ENCODE assay signal across 12 cellular contexts in the genomic region with DNA sequence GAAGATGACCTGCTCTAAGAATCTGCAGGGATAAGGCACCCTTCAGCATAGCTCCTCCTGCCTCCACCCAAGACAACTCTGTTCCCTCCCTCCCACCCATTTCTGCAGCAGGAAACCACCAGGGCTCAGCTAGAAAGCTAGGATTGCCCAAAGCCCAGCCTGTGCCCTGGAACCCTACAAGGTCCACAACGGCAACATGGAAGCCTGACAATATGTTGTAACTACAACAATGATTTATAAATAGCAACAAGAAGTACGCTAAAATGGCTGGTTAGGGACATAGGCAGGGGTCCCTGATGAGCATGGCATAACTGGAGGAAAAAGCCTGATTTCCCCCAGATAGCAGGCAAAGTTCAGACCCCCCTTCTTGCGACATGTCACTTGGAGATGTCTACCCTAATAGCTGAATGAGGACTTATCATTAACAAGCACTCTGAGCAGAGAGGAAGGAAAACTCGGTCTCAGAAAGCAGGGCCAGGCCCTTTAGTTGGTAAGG. TPM values are rescaled to one million over a fixed set of nuclear protein-coding genes. Genes with fewer than 3 reads are reported as not detected.
A peak's percentile ranks its signal among the peaks of the same experiment; 100 is the strongest.
DNase-seq lines count a peak whose midpoint lies in the region; ATAC-seq, FAIRE-seq and TF ChIP-seq lines count a peak whose summit lies in the region.
"Had no signal": no experiment of that assay in that cellular context is flagged by ENCODE, and none has a peak within 500 bp of the region (broad histone marks: within the 10 kb centered on the region; RNA-seq: fewer than 3 reads in every experiment).

No MANE protein-coding gene starts in this region.

- POLR2A ChIA-PET in CD4-positive, alpha-beta T cell (lab: Charles Lee) = interaction anchor here (1.0 to 2.6 kb wide), 3 partner anchors 13 to 51 kb away, joined by 3 to 21 read pairs (median 4); no protein-coding TSS in a partner anchor
- POLR2A ChIA-PET in GM12878 (lab: Charles Lee) = interaction anchor here (0.7 to 4.9 kb wide), 13 partner anchors 14 to 180 kb away, joined by 3 to 47 read pairs (median 7); partner anchors contain the start of genes COG4, EXOSC6, FCSK and SF3B3

- H3K36me3 Mint-ChIP-seq in CD4-positive, alpha-beta T cell (ENCODE audit: low read depth) = peaks cover 5% of the 10 kb centered on the region
- peaks cover 18% of the 10 kb centered on the region for H3K36me3 Mint-ChIP-seq in nephron (ENCODE audit: low read depth)

- H3K79me2 ChIP-seq in GM12878 (ENCODE audit: control insufficient read depth, insufficient read depth, low read length) = peaks cover 85% of the 10 kb centered on the region
- H3K79me2 ChIP-seq in GM23248 (ENCODE audit: insufficient read depth) = peaks cover 88% of the 10 kb centered on the region

- FAIRE-seq in GM12878 (lab: Jason Lieb, UNC) = no peak
- FAIRE-seq: TTC549 had no signal

- peak overlapping the region; percentile 86 for H3K27ac Mint-ChIP-seq in CD4-positive, alpha-beta T cell
- peak overlapping the region; percentile 98 to 99 (median 99) for H3K27ac Mint-ChIP-seq in nephron

- BruUV-seq in GM12878 (replicated peaks; lab: Mats Ljungman, UMichigan) = no TSS peak

- H3K4me3 Mint-ChIP-seq in CD4-positive, alpha-beta T cell = peak overlapping the region; percentile 45
- H3K4me3 Mint-ChIP-seq in nephron = peak overlapping the region; percentile 37 to 81 (median 63)

- intact Hi-C loops in CD4-positive, alpha-beta T cell (cut with DNase I, micrococcal nuclease) = no loop called here
- intact Hi-C loops in GM12878 (cut with micrococcal nuclease; ENCODE audit: unreplicated experiment) = loop anchor here (1.0 to 10.0 kb wide), 2 partner anchors 91 to 868 kb away; partner anchors contain the start of genes COG4, NFAT5 and SF3B3
- intact Hi-C loops in aorta (cut with DNase I) = no loop called here

- CTCF ChIA-PET in CD4-positive, alpha-beta T cell (lab: Charles Lee) = no interaction called here
- CTCF ChIA-PET in GM12878 (lab: Yijun Ruan, JAX) = interaction anchor here (1.0 to 2.6 kb wide), 11 partner anchors 15 to 109 kb away, joined by 3 to 10 read pairs (median 6); no protein-coding TSS in a partner anchor

- no peak for TF ChIP-seq RAD21 in GM12878 (IDR thresholded peaks at IDR 0.05; ENCODE audit: insufficient read depth, low read depth, low read length)

- H3K9me3 ChIP-seq in CD4-positive, alpha-beta T cell (ENCODE audit: control insufficient read depth, low read length) = no peaks in the 10 kb centered on the region
- no peaks in the 10 kb centered on the region for H3K9me3 ChIP-seq in GM12878 (replicated peaks; ENCODE audit: control insufficient read depth, insufficient read depth, low read length)
- no peaks in the 10 kb centered on the region for H3K9me3 ChIP-seq in aorta (ENCODE audit: control insufficient read depth, low read length)
- H3K9me3 ChIP-seq in GM23248 (ENCODE audit: low read depth) = no peaks in the 10 kb centered on the region
- H3K9me3 ChIP-seq: mucosa of descending colon had no signal

- H3K9me2 ChIP-seq in GM23248 (ENCODE audit: insufficient read depth) = no peaks in the 10 kb centered on the region

- H3K27me3 Mint-ChIP-seq in CD4-positive, alpha-beta T cell = no peaks in the 10 kb centered on the region
- H3K27me3 Mint-ChIP-seq in nephron (ENCODE audit: low read depth) = no peaks in the 10 kb centered on the region

- H3K9ac ChIP-seq in GM12878 (ENCODE audit: control insufficient read depth, insufficient read depth, low read length) (peak overlapping the region; percentile 80), GM23248 (no peak overlapping the region; the same call in 1 of the 2 replicates)

- no peaks in the 10 kb centered on the region for H3K27me3 ChIP-seq in CD4-positive, alpha-beta T cell (ENCODE audit: control insufficient read depth, insufficient read depth, low read length)
- H3K27me3 ChIP-seq in GM12878 (replicated peaks in 1 of 2; ENCODE audit: control insufficient read depth in 2 of 2, insufficient read depth in 2 of 2, low read length in 1 of 2) = no peaks in the 10 kb centered on the region
- no peaks in the 10 kb centered on the region for H3K27me3 ChIP-seq in aorta (ENCODE audit: control insufficient read depth in 1 of 2, insufficient read depth in 2 of 2, low read length in 1 of 2)
- no peaks in the 10 kb centered on the region for H3K27me3 ChIP-seq in GM23248 (replicated peaks; ENCODE audit: insufficient read depth)

- TF ChIP-seq CTCF in CD4-positive, alpha-beta T cell (IDR thresholded peaks at IDR 0.05) = no peak
- TF ChIP-seq CTCF in GM12878 (IDR thresholded peaks at IDR 0.05 in 2 of 3, conservative IDR thresholded peaks at IDR 0.05 in 1 of 3; ENCODE audit: control insufficient read depth in 2 of 3, extremely low read depth in 1 of 3, insufficient read depth in 1 of 3, low read depth in 3 of 3, low read length in 3 of 3) (no peak), nephron (IDR thresholded peaks at IDR 0.05; ENCODE audit: unreplicated experiment in 3 of 3) (no peak)

- H3K4me2 ChIP-seq in GM12878 (ENCODE audit: control insufficient read depth, insufficient read depth) (peak overlapping the region; percentile 97), GM23248 (ENCODE audit: unreplicated experiment) (no peak overlapping the region)

- no peak overlapping the region for H3K27ac ChIP-seq in CD4-positive, alpha-beta T cell (ENCODE audit: low read depth, low read length)
- H3K27ac ChIP-seq in GM12878 (ENCODE audit: control insufficient read depth, insufficient read depth) = peak overlapping the region; percentile 88
- H3K27ac ChIP-seq in aorta (ENCODE audit: low read depth in 1 of 2, low read length in 2 of 2) = peak overlapping the region in 1 of 2 donors; percentile 68
- no peak overlapping the region for H3K27ac ChIP-seq in GM23248

- peak overlapping the region; percentile 70 for H3K4me3 ChIP-seq in GM12878
- H3K4me3 ChIP-seq in aorta (ENCODE audit: low read length in 2 of 2) = no peak overlapping the region
- no peak overlapping the region for H3K4me3 ChIP-seq in GM23248
- H3K4me3 ChIP-seq: mucosa of descending colon had no signal

- H3F3A ChIP-seq in GM23248 (ENCODE audit: insufficient read depth) = peaks cover 42% of the 10 kb centered on the region

- no peak for TF ChIP-seq EP300 in GM12878 (IDR thresholded peaks at IDR 0.05; ENCODE audit: borderline replicate concordance in 1 of 2, control insufficient read depth in 1 of 2, low read depth in 2 of 2, low read length in 2 of 2)

- no peak for ATAC-seq in CD4-positive, alpha-beta T cell (ENCODE audit: poor library complexity)
- ATAC-seq in GM12878 (no peak), aorta (ENCODE audit: low FRiP score) (no peak)
- ATAC-seq: mucosa of descending colon had no signal

- peaks cover 0 to 4% of the 10 kb centered on the region in 2 experiments; a peak in 1 of 4 replicates for H3K36me3 ChIP-seq in GM12878 (ENCODE audit: control insufficient read depth in 2 of 2, insufficient read depth in 2 of 2, low read length in 1 of 2)
- H3K36me3 ChIP-seq in aorta (ENCODE audit: control insufficient read depth in 1 of 2, insufficient read depth in 2 of 2, low read length in 1 of 2) = no peaks in the 10 kb centered on the region
- H3K36me3 ChIP-seq in GM23248 (ENCODE audit: low read depth) = no peaks in the 10 kb centered on the region

- RAD21 ChIA-PET in GM12878 (lab: Charles Lee; ENCODE audit: unreplicated experiment) = interaction anchor here (0.6 to 3.9 kb wide), 17 partner anchors 10 to 102 kb away, joined by 3 to 38 read pairs (median 7); partner anchors contain the start of genes COG4, FCSK and SF3B3

- no peaks in the 10 kb centered on the region for H4K20me1 ChIP-seq in GM12878 (ENCODE audit: control insufficient read depth, insufficient read depth)
- H4K20me1 ChIP-seq in GM23248 (ENCODE audit: insufficient read depth) = no peaks in the 10 kb centered on the region; the same call in 1 of the 2 replicates

- no peaks in the 10 kb centered on the region for H3K9me3 Mint-ChIP-seq in CD4-positive, alpha-beta T cell
- no peaks in the 10 kb centered on the region for H3K9me3 Mint-ChIP-seq in nephron

- no peak for TF ChIP-seq POLR2A in GM12878 (IDR thresholded peaks at IDR 0.05; ENCODE audit: low read depth, low read length)

- H2AFZ ChIP-seq in GM12878 (ENCODE audit: control insufficient read depth, low read depth, low read length) (no peak overlapping the region), GM23248 (no peak overlapping the region)

- 3% methylated on average over 4 of the region's 4 CpGs for WGBS in GM12878 (ENCODE audit: insufficient coverage, insufficient replicate concordance, low lambda C conversion rate, missing lambda C conversion rate)
- 27% methylated on average over 4 of the region's 4 CpGs for WGBS in aorta, 2 donors
- WGBS in GM23248 (ENCODE audit: low coverage in 1 of 2, low lambda C conversion rate in 2 of 2, missing lambda C conversion rate in 2 of 2), 2 experiments = 48 to 54% methylated on average over 4 of the region's 4 CpGs

- H3K4me1 ChIP-seq in GM12878 (ENCODE audit: control insufficient read depth, insufficient read depth, low read length) (peaks cover 68% of the 10 kb centered on the region), aorta (ENCODE audit: control insufficient read depth in 1 of 2, insufficient read depth in 2 of 2, low read length in 2 of 2) (peaks cover 2 to 6% of the 10 kb centered on the region in 2 donors), GM23248 (ENCODE audit: insufficient read depth) (peaks cover 51% of the 10 kb centered on the region)

- peaks cover 84% of the 10 kb centered on the region for H3K4me1 Mint-ChIP-seq in CD4-positive, alpha-beta T cell (ENCODE audit: low read depth)
- H3K4me1 Mint-ChIP-seq in nephron = peaks cover 79% of the 10 kb centered on the region

- in situ Hi-C loops in KBM-7 (cut with MboI; ENCODE audit: low pct_unique_long_range_greater_than_20kb, low sequenced_read_pairs) (no loop called here), GM12878 (cut with MboI) (no loop called here), GM23248 (cut with MboI) (no loop called here)

- no peak for DNase-seq in CD4-positive, alpha-beta T cell
- DNase-seq in KBM-7 (peak; percentile 29), GM12878 (ENCODE audit: low read depth, low spot score) (no peak), aorta (no peak), GM23248 (no peak), NCI-H2196 (lab: John Stamatoyannopoulos, UW; ENCODE audit: unreplicated experiment) (no peak), OCI-M2 (lab: John Stamatoyannopoulos, UW; ENCODE audit: unreplicated experiment) (no peak)
- DNase-seq: activated naive CD4-positive, alpha-beta T cell treated with anti-CD3 and anti-CD28 coated beads, Interleukin-2, amount 50 U/mL, for 16 hours; NCI-H2081 treated with DMSO at 0.1 percent for 48 hours had no signal

- SMC1A ChIA-PET in GM12878 (lab: Charles Lee; ENCODE audit: uncharacterized antibody, unreplicated experiment) = interaction anchor here (0.7 to 4.0 kb wide), 13 partner anchors 10 to 92 kb away, joined by 3 to 37 read pairs (median 9); partner anchors contain the start of genes COG4, FCSK and SF3B3

RNA-seq across cellular contexts. Expression of gene ST3GAL2, which starts 6.5 kb away (rescaled TPM):
- 10 to 100 TPM in 1 of 2 experiments, 1 to 10 TPM in 1; 9.8 to 11.1 TPM for total RNA-seq in CD4-positive, alpha-beta T cell
- total RNA-seq in GM12878 (2013; cell fraction: nucleolus; rRNA removed) = 143 and 167 TPM in 2 replicates
- 40.2 and 43.7 TPM in 2 replicates for total RNA-seq in GM12878 (2014; rRNA removed)
- total RNA-seq in GM12878 (2014; rRNA removed; fragmentation: Illumina TruSeq; extraction: Trizol) = 22.7 and 28.4 TPM in 2 replicates
- 61.7 and 66.7 TPM in 2 replicates for total RNA-seq in GM12878 (2021)
- 8.7 TPM for polyA plus RNA-seq in GM12878 (2011; ENCODE audit: low read depth)
- polyA plus RNA-seq in GM12878 (2011; rRNA removed) = 20.7 and 29.7 TPM in 2 replicates
- polyA plus RNA-seq in GM12878 (2011; cell fraction: cytosol; rRNA removed) = 35.3 and 44.9 TPM in 2 replicates
- 23.2 and 29.6 TPM in 2 replicates for polyA plus RNA-seq in GM12878 (2011; cell fraction: nucleus; rRNA removed)
- polyA plus RNA-seq in GM12878 (2012) = 35.0 and 38.4 TPM in 2 replicates
- 4.9 and 15.5 TPM in 2 replicates for polyA plus RNA-seq in GM12878 (2014; fragmentation: Illumina TruSeq; extraction: Trizol)
- 1 to 10 TPM in 1 of 2 experiments, under 1 TPM in 1; 0.95 to 1.4 TPM for polyA plus RNA-seq in GM12878 (2014; fragmentation: Nextera tagmentation; extraction: Ambion mirVana)
- polyA plus RNA-seq in GM12878 (2014; rRNA removed) = 39.5 and 49.8 TPM in 2 replicates
- 10 to 100 TPM; 10.5 to 23.4 TPM for polyA plus RNA-seq in GM12878 (2016; fragmentation: Nextera tagmentation; extraction: Ambion mirVana)
- 68.2 and 127 TPM in 2 replicates for polyA minus RNA-seq in GM12878 (2011; rRNA and poly(A)+ RNA removed)
- polyA minus RNA-seq in GM12878 (2011; cell fraction: cytosol; rRNA and poly(A)+ RNA removed) = 39.0 and 49.5 TPM in 2 replicates
- 38.8 and 58.4 TPM in 2 replicates for polyA minus RNA-seq in GM12878 (2011; cell fraction: nucleus; rRNA and poly(A)+ RNA removed)
- total RNA-seq in aorta = 10 to 100 TPM; 28.3 to 39.5 TPM
- polyA plus RNA-seq in aorta = 1 to 10 TPM; 4.1 to 8.5 TPM
- 28.8 and 32.5 TPM in 2 replicates for total RNA-seq in GM23248 (2014; rRNA removed; shearing (Covaris generic))
- polyA plus RNA-seq in GM23248 (2016; fragmentation: Nextera tagmentation; extraction: Ambion mirVana) = 10.8 and 13.3 TPM in 2 replicates

RNA-seq across cellular contexts. Expression of gene FCSK, which starts 22.0 kb away (rescaled TPM):
- total RNA-seq in CD4-positive, alpha-beta T cell = 10 to 100 TPM; 21.8 to 25.4 TPM
- total RNA-seq in GM12878 (2013; cell fraction: nucleolus; rRNA removed) = 54.6 and 60.5 TPM in 2 replicates
- total RNA-seq in GM12878 (2014; rRNA removed) (12.9 and 13.5 TPM in 2 replicates), GM12878 (2014; rRNA removed; fragmentation: Illumina TruSeq; extraction: Trizol) (5.0 and 5.4 TPM in 2 replicates), GM12878 (2021) (17.6 and 18.7 TPM in 2 replicates), aorta (10 to 100 TPM; 11.0 to 14.8 TPM)
- 6.8 TPM for polyA plus RNA-seq in GM12878 (2011; ENCODE audit: low read depth)
- polyA plus RNA-seq in GM12878 (2011; rRNA removed) (5.1 and 9.5 TPM in 2 replicates), GM12878 (2014; fragmentation: Illumina TruSeq; extraction: Trizol) (2.8 and 6.2 TPM in 2 replicates), GM12878 (2014; fragmentation: Nextera tagmentation; extraction: Ambion mirVana) (1 to 10 TPM in 1 of 2 experiments, under 1 TPM in 1; 0.60 to 1.5 TPM), GM12878 (2014; rRNA removed) (13.6 and 15.7 TPM in 2 replicates), GM12878 (2016; fragmentation: Nextera tagmentation; extraction: Ambion mirVana) (1 to 10 TPM; 5.8 to 8.5 TPM), aorta (10 to 100 TPM in 1 of 2 donors, 1 to 10 TPM in 1; 5.4 to 21.2 TPM), GM23248 (2016; fragmentation: Nextera tagmentation; extraction: Ambion mirVana) (2.2 and 2.6 TPM in 2 replicates)
- polyA plus RNA-seq in GM12878 (2011; cell fraction: cytosol; rRNA removed) = 9.9 and 11.6 TPM in 2 replicates
- 60.0 and 67.4 TPM in 2 replicates for polyA plus RNA-seq in GM12878 (2011; cell fraction: nucleus; rRNA removed)
- 8.0 and 8.3 TPM in 2 replicates for polyA plus RNA-seq in GM12878 (2012)
- 5.4 and 12.7 TPM in 2 replicates for polyA minus RNA-seq in GM12878 (2011; rRNA and poly(A)+ RNA removed)
- 4.7 and 6.3 TPM in 2 replicates for polyA minus RNA-seq in GM12878 (2011; cell fraction: cytosol; rRNA and poly(A)+ RNA removed)
- polyA minus RNA-seq in GM12878 (2011; cell fraction: nucleus; rRNA and poly(A)+ RNA removed) = 12.7 and 17.6 TPM in 2 replicates
- 6.1 and 6.8 TPM in 2 replicates for total RNA-seq in GM23248 (2014; rRNA removed; shearing (Covaris generic))
